ENCODE assay signal across 1 cellular context in genomic region chr4:87896020-87896621, GRCh38.
TF ChIP-seq lines count a peak whose summit lies in the region.

No MANE protein-coding gene starts in this region.

TF ChIP-seq in HepG2, 621 proteins besides CTCF, POLR2A, EP300 and RAD21 (continued from another document):
- TF ChIP-seq ZNF142 (CRISPR knock-in tag; IDR thresholded peaks at IDR 0.05) = no peak
- peak; percentile 99 for TF ChIP-seq ZBTB33 (CRISPR knock-in tag; IDR thresholded peaks at IDR 0.05)
- TF ChIP-seq ZNF282 (IDR thresholded peaks at IDR 0.05; ENCODE audit: partially characterized antibody) = no peak
- TF ChIP-seq STAT5B (CRISPR knock-in tag; IDR thresholded peaks at IDR 0.05) = no peak
- TF ChIP-seq ARID5B (CRISPR knock-in tag; IDR thresholded peaks at IDR 0.05) = peak; percentile 38; the same call in 1 of the 2 replicates
- TF ChIP-seq ZNF839 (CRISPR knock-in tag; IDR thresholded peaks at IDR 0.05; ENCODE audit: borderline replicate concordance) = no peak
- 0 out of 2 replicates have a peak, but pooled peaks have one; percentile 39 for TF ChIP-seq CEBPG (CRISPR knock-in tag; IDR thresholded peaks at IDR 0.05)
- TF ChIP-seq RCOR2 (CRISPR knock-in tag; IDR thresholded peaks at IDR 0.05) = no peak
- peak; percentile 36; the same call in 1 of the 2 replicates for TF ChIP-seq CBX5 (CRISPR knock-in tag; IDR thresholded peaks at IDR 0.05; ENCODE audit: borderline replicate concordance)
- no peak for TF ChIP-seq ZNF615 (CRISPR knock-in tag; IDR thresholded peaks at IDR 0.05; ENCODE audit: borderline replicate concordance)
- TF ChIP-seq ZNF496 (CRISPR knock-in tag; IDR thresholded peaks at IDR 0.05; ENCODE audit: insufficient replicate concordance) = no peak
- no peak for TF ChIP-seq SALL1 (CRISPR knock-in tag; IDR thresholded peaks at IDR 0.05)
- peak; percentile 32 for TF ChIP-seq TEAD3 (CRISPR knock-in tag; optimal IDR thresholded peaks at IDR 0.05; ENCODE audit: borderline replicate concordance)
